In the genomic region with DNA sequence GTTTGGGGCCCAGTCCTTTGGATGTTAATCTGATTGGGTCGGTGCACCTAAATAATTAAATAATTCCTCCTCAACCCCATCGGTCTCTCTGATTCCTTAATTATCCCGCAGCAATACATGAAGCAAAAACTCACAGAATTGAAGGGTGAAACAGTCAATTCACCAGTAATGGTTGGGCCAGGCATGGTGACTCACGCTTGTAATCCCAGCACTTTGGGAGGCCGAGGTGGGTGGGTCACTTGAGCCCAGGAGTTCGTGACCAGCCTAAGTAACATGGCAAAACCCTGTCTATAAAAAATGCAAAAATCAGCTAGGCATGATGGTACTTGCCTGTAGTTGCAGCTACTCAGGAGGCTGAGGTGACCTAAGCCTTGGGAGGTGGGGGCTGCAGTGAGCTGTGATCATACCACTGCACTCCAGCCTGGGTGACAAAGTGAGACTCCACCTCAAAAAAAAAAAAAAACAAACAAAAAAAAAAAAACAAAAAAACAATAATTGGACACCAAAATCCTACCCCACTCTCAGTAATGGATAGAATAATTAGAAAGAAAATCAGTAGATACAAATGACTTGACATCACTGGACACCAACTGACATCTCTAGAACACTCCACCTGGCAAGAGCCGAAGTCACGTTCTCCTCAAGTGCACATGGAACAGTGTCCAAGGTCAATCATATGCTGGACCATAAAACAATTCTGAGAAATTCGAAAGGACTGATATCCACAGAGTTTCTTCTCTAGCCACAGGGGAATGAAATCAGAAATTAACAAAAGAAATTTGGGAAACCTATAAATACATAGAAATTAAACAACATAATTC, we compare ENCODE assay signal across 20 cellular contexts. TPM values are rescaled to one million over a fixed set of nuclear protein-coding genes. Genes with fewer than 3 reads are reported as not detected.
DNase-seq lines count a peak whose midpoint lies in the region; TF ChIP-seq lines count a peak whose summit lies in the region.
"Had no signal": no experiment of that assay in that cellular context is flagged by ENCODE, and none has a peak within 500 bp of the region (broad histone marks: within the 10 kb centered on the region; RNA-seq: fewer than 3 reads in every experiment).

No MANE protein-coding gene starts in this region.

- TF ChIP-seq CTCF in nephron (IDR thresholded peaks at IDR 0.05; ENCODE audit: unreplicated experiment in 3 of 3) (no peak), CD14-positive monocyte (IDR thresholded peaks at IDR 0.05) (no peak)

- in situ Hi-C loops in Caki2 (cut with HindIII; ENCODE audit: low pct_unique_long_range_greater_than_20kb, low sequenced_read_pairs) = no loop called here

- peak overlapping the region in 1 of 3 experiments; percentile 29 for H3K4me3 Mint-ChIP-seq in nephron
- H3K4me3 Mint-ChIP-seq in CD14-positive monocyte = no peak overlapping the region
- H3K4me3 Mint-ChIP-seq: activated CD4-positive, alpha-beta T cell treated with anti-CD3 and anti-CD28 coated beads, Interleukin-2, amount 10 ng/mL, durations not matched to agents 7 days and 5 days; central memory CD8-positive, alpha-beta T cell; memory B cell; nephron progenitor cell had no signal

- intact Hi-C loops in CD14-positive monocyte (cut with micrococcal nuclease) = no loop called here

- H3K27ac Mint-ChIP-seq in nephron = peak overlapping the region; percentile 82 to 98 (median 88)
- H3K27ac Mint-ChIP-seq in CD14-positive monocyte = no peak overlapping the region
- H3K27ac Mint-ChIP-seq: activated CD4-positive, alpha-beta T cell treated with anti-CD3 and anti-CD28 coated beads, Interleukin-2, amount 10 ng/mL, durations not matched to agents 7 days and 5 days; memory B cell; nephron progenitor cell had no signal

- DNase-seq in Caki2 (ENCODE audit: low read depth) (peak; percentile 88), OCI-M1 (lab: John Stamatoyannopoulos, UW) (peak; percentile 79), epithelial cell of prostate (ENCODE audit: low read depth, low spot score) (peak; percentile 48), cerebellar nuclear complex (lab: John Stamatoyannopoulos, UW) (no peak), NCI-H748 treated with DMSO at 0.1 percent for 48 hours (lab: John Stamatoyannopoulos, UW) (no peak), CD14-positive monocyte (ENCODE audit: low spot score) (no peak), anterior cingulate cortex (lab: John Stamatoyannopoulos, UW) (no peak)
- DNase-seq: activated CD4-positive, alpha-beta T cell treated with anti-CD3 and anti-CD28 coated beads, Interleukin-2, amount 10 ng/mL, durations not matched to agents 7 days and 5 days; activated T-cell treated with anti-CD3 and anti-CD28 coated beads for 4 hours; amygdala; effector memory CD4-positive, alpha-beta T cell; GOT3; NCI-H146; nephron progenitor cell; RPMI8226; stimulated activated CD4-positive, alpha-beta T cell treated with anti-CD3 and anti-CD28 coated beads, Interleukin-4, amount 100 ng/mL, for 24 hours had no signal

- H3K27me3 Mint-ChIP-seq in nephron (ENCODE audit: low read depth) (peaks cover 43% of the 10 kb centered on the region), CD14-positive monocyte (ENCODE audit: low read depth in 3 of 3) (peaks cover 13 to 19% (median 15%) of the 10 kb centered on the region in 3 donors)

- H3K27ac ChIP-seq in epithelial cell of prostate = no peak overlapping the region

- H3K9me3 Mint-ChIP-seq in nephron = no peaks in the 10 kb centered on the region
- peaks cover 0 to 2% (median 0%) of the 10 kb centered on the region in 7 donors for H3K9me3 Mint-ChIP-seq in CD14-positive monocyte
- H3K9me3 Mint-ChIP-seq: activated CD4-positive, alpha-beta T cell treated with anti-CD3 and anti-CD28 coated beads, Interleukin-2, amount 10 ng/mL, durations not matched to agents 7 days and 5 days; central memory CD8-positive, alpha-beta T cell; memory B cell had no signal

- H3K36me3 Mint-ChIP-seq in nephron (ENCODE audit: low read depth) (peaks cover 4% of the 10 kb centered on the region), CD14-positive monocyte (no peaks in the 10 kb centered on the region)
- H3K36me3 Mint-ChIP-seq: memory B cell had no signal

- H3K4me1 Mint-ChIP-seq in nephron = no peaks in the 10 kb centered on the region
- peaks cover 29% of the 10 kb centered on the region for H3K4me1 Mint-ChIP-seq in CD14-positive monocyte
- H3K4me1 Mint-ChIP-seq: activated CD4-positive, alpha-beta T cell treated with anti-CD3 and anti-CD28 coated beads, Interleukin-2, amount 10 ng/mL, durations not matched to agents 7 days and 5 days; central memory CD8-positive, alpha-beta T cell; memory B cell had no signal

RNA-seq across cellular contexts. Expression of gene ABO, which starts 5.3 kb away (rescaled TPM):
- total RNA-seq in Caki2 (2014; rRNA removed; shearing (Covaris generic); ENCODE audit: low replicate concordance) = 0.14 and 19.1 TPM in 2 replicates
- under 1 TPM in 1 of 2 donors, not detected in 1; 0.50 TPM for polyA plus RNA-seq in CD14-positive monocyte
- total RNA-seq: GM12878 had no signal

Comparison
In these comparisons a context has a peak if more than half of its experiments do, and no peak if none do; other contexts are left out.
1. DNase-seq: peak in Caki2 (single experiment), OCI-M1 (single experiment) and epithelial cell of prostate (single experiment); none in cerebellar nuclear complex (0 of 2), NCI-H748 treated with DMSO at 0.1 percent for 48 hours (single experiment), CD14-positive monocyte (single experiment) and anterior cingulate cortex (0 of 58).
2. H3K27ac Mint-ChIP-seq: peak in nephron (3 of 3); none in CD14-positive monocyte (0 of 7).